In the genomic region with DNA sequence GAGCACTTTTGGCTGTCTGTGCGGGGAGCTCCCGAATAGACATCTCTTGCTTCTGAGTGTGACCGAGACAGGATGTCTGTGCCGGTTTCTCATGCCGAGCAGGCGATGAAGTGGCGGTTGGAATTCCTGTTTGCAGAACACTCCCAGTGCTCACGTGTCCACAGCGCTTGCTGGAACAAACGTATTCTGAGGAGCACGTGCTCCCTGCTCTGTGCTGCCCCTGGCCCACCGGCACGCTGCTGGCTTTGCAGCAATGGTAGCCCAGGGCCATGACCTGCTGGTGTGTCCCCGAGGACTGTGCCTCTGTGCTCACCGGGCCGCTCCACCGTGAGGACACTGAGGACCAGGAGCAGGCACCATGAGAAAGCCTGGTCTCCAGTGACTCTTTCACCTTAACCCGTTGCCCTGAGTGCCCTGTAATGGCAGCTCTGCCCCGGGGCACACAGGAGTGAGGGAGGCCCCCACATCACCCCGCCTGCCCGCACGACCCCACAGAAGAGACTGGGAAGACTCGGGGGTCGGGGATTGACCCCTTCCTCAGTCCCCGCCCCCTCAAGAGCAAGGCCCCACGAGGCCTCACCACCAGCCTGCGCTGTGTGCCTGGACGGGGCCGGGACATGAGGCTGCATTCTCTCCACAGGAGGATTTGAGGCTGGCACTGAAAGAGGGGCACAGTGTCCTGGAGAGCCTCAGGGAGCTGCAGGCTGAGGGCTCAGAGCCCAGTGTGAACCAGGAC, we compare ENCODE assay signal across 31 cellular contexts. TPM values are rescaled to one million over a fixed set of nuclear protein-coding genes. Genes with fewer than 3 reads are reported as not detected.
DNase-seq lines count a peak whose midpoint lies in the region; ATAC-seq, FAIRE-seq and TF ChIP-seq lines count a peak whose summit lies in the region.
"Had no signal": no experiment of that assay in that cellular context is flagged by ENCODE, and none has a peak within 500 bp of the region (broad histone marks: within the 10 kb centered on the region; RNA-seq: fewer than 3 reads in every experiment).

No MANE protein-coding gene starts in this region.

- H3K4me1 Mint-ChIP-seq in chondrocyte (ENCODE audit: low read depth): peaks cover 11% of the 10 kb centered on the region
- H3K4me1 Mint-ChIP-seq: T-cell had no signal

- no peaks in the 10 kb centered on the region for H3K9me3 ChIP-seq in heart right ventricle
- H3K9me3 ChIP-seq in right atrium auricular region: no peaks in the 10 kb centered on the region
- no peaks in the 10 kb centered on the region for H3K9me3 ChIP-seq in lower lobe of right lung
- H3K9me3 ChIP-seq: gastrocnemius medialis, stomach had no signal

- H3K4me3 ChIP-seq in heart right ventricle (no peak overlapping the region), right atrium auricular region (no peak overlapping the region), lower lobe of right lung (no peak overlapping the region)
- H3K4me3 ChIP-seq: stomach had no signal

- H3K27me3 ChIP-seq in heart right ventricle: no peaks in the 10 kb centered on the region
- no peaks in the 10 kb centered on the region for H3K27me3 ChIP-seq in right atrium auricular region
- no peaks in the 10 kb centered on the region for H3K27me3 ChIP-seq in lower lobe of right lung (ENCODE audit: low read depth)
- H3K27me3 ChIP-seq: gastrocnemius medialis, stomach had no signal

- H3K4me3 Mint-ChIP-seq in chondrocyte (ENCODE audit: unreplicated experiment): no peak overlapping the region
- H3K4me3 Mint-ChIP-seq: activated T-cell treated with anti-CD3 and anti-CD28 coated beads, Interleukin-2, amount 50 U/mL, for 24 hours; T-cell had no signal

- FAIRE-seq in urothelium cell line (lab: Jason Lieb, UNC): peak; percentile 67
- FAIRE-seq: D721Med, keratinocyte had no signal

- intact Hi-C loops in heart right ventricle (cut with DNase I) (no loop called here), lower lobe of right lung (cut with DNase I) (no loop called here)

- peaks cover 2% of the 10 kb centered on the region for H3K36me3 Mint-ChIP-seq in chondrocyte (ENCODE audit: low read depth)

- peaks cover 0 to 64% (median 0%) of the 10 kb centered on the region in 9 donors for H3K36me3 ChIP-seq in heart right ventricle
- peaks cover 5% of the 10 kb centered on the region for H3K36me3 ChIP-seq in right atrium auricular region
- peaks cover 7% of the 10 kb centered on the region for H3K36me3 ChIP-seq in lower lobe of right lung
- H3K36me3 ChIP-seq: gastrocnemius medialis had no signal

- no peak overlapping the region for H3K27ac ChIP-seq in heart right ventricle
- no peak overlapping the region for H3K27ac ChIP-seq in right atrium auricular region
- no peak overlapping the region for H3K27ac ChIP-seq in lower lobe of right lung
- H3K27ac ChIP-seq: gastrocnemius medialis, stomach had no signal

- DNase-seq in heart right ventricle (peak in 1 of 2 donors; percentile 11), right atrium auricular region (ENCODE audit: low spot score) (no peak), chondrocyte (ENCODE audit: low spot score) (peak; percentile 78), lower lobe of right lung (no peak), urothelium cell line (ENCODE audit: low spot score) (no peak)
- DNase-seq in effector CD8-positive, alpha-beta T cell (lab: John Stamatoyannopoulos, UW): no peak
- DNase-seq: ACHN; activated CD4-positive, alpha-beta T cell treated with anti-CD3 and anti-CD28 coated beads for 1 hour; activated CD8-positive, alpha-beta memory T cell treated with anti-CD3 and anti-CD28 coated beads for 24 hours; activated naive CD4-positive, alpha-beta T cell; activated T-cell treated with anti-CD3 and anti-CD28 coated beads, Interleukin-2, amount 50 U/mL, for 24 hours; amygdala; C1 segment of cervical spinal cord; central memory CD4-positive, alpha-beta T cell; effector CD4-positive, alpha-beta T cell; gastrocnemius medialis; GDM1; Kasumi-1; mesendoderm; NCI-H2029; NCI-H446 treated with DMSO at 0.1 percent for 48 hours; nucleus accumbens; stimulated activated CD4-positive, alpha-beta T cell treated with anti-CD3 and anti-CD28 coated beads, Interleukin-4, amount 100 ng/mL, for 24 hours; stomach; T-cell had no signal

- TF ChIP-seq CTCF in heart right ventricle (IDR thresholded peaks at IDR 0.05) (no peak), right atrium auricular region (IDR thresholded peaks at IDR 0.05) (no peak), chondrocyte (IDR thresholded peaks at IDR 0.05) (no peak), lower lobe of right lung (IDR thresholded peaks at IDR 0.05) (no peak)

- 82 to 89% methylated on average over 29 of the region's 29 CpGs for WGBS in heart right ventricle, 2 donors

- H3K4me1 ChIP-seq in heart right ventricle (no peaks in the 10 kb centered on the region), right atrium auricular region (no peaks in the 10 kb centered on the region), lower lobe of right lung (no peaks in the 10 kb centered on the region)
- H3K4me1 ChIP-seq: gastrocnemius medialis, stomach had no signal

- ATAC-seq in heart right ventricle: peak in 5 of 8 donors; percentile 3 to 32 (median 23)
- peak; percentile 58 to 76 for ATAC-seq in lower lobe of right lung
- ATAC-seq in GM21526 (IDR thresholded peaks at IDR 0.05; ENCODE audit: low FRiP score, unreplicated experiment): no peak
- ATAC-seq in HG02884 (IDR thresholded peaks at IDR 0.05; ENCODE audit: unreplicated experiment): no peak
- ATAC-seq: gastrocnemius medialis, T-cell had no signal

- H3K27me3 Mint-ChIP-seq in chondrocyte (ENCODE audit: low read depth): no peaks in the 10 kb centered on the region
- H3K27me3 Mint-ChIP-seq: activated T-cell treated with anti-CD3 and anti-CD28 coated beads, Interleukin-2, amount 50 U/mL, for 24 hours; T-cell had no signal

- H3K27ac Mint-ChIP-seq in chondrocyte (ENCODE audit: unreplicated experiment): no peak overlapping the region
- H3K27ac Mint-ChIP-seq: activated T-cell treated with anti-CD3 and anti-CD28 coated beads, Interleukin-2, amount 50 U/mL, for 24 hours; T-cell had no signal

- no peaks in the 10 kb centered on the region for H3K9me3 Mint-ChIP-seq in chondrocyte (ENCODE audit: low read depth)
- H3K9me3 Mint-ChIP-seq: activated T-cell treated with anti-CD3 and anti-CD28 coated beads, Interleukin-2, amount 50 U/mL, for 24 hours; T-cell had no signal

RNA-seq across cellular contexts. Expression of gene F7, which starts 40.0 kb away (rescaled TPM):
- total RNA-seq in heart right ventricle (under 1 TPM in 3 of 10 donors, not detected in 7; 0.20 to 0.45 (median 0.31) TPM), right atrium auricular region (under 1 TPM in 1 of 2 donors, not detected in 1; 0.20 TPM), chondrocyte (0.34 to 0.85 TPM (median 0.60 TPM) in 3 replicates), lower lobe of right lung (not detected)
- polyA plus RNA-seq in heart right ventricle: under 1 TPM; 0.04 to 0.07 TPM
- total RNA-seq: esophagus mucosa, HT-29, stomach had no signal
- polyA plus RNA-seq: keratinocyte had no signal

RNA-seq across cellular contexts. Expression of gene F10, which starts 57.0 kb away (rescaled TPM):
- total RNA-seq in heart right ventricle (10 to 100 TPM in 2 of 10 donors, 1 to 10 TPM in 8; 1.7 to 12.4 (median 6.3) TPM), right atrium auricular region (10 to 100 TPM; 21.9 to 27.5 TPM), chondrocyte (1.9 to 2.0 TPM in 2 of 3 replicates, not detected in the other), lower lobe of right lung (8.9 TPM)
- polyA plus RNA-seq in heart right ventricle: 10 to 100 TPM in 1 of 2 donors, 1 to 10 TPM in 1; 4.6 to 15.1 TPM
- total RNA-seq: HT-29, T-cell had no signal
- polyA plus RNA-seq: keratinocyte had no signal

Comparison
In these comparisons a context has a peak if more than half of its experiments do, and no peak if none do; other contexts are left out.
1. ATAC-seq: peak in heart right ventricle (5 of 8) and lower lobe of right lung (2 of 2); none in GM21526 (single experiment) and HG02884 (single experiment).